In the genomic region with DNA sequence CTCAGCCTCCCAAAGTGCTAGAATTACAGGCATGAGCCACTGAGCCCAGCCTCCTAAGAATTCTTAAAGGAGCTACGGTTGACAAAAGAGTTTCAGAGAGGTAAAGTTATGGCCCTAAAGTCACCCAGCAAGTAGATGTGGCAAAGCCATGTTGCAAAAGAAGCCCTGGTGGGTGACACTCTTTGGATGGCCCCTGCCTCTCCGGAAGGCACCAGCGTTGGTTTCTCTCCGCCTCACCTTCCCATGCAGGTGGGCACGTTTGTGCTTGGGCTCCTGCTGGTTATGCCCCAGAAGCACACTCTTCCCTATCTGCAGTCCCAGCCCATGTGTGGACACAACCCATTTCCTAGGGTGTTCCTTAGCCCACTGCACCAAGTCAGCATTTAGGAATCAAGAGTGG, we compare ENCODE assay signal across 25 cellular contexts. TPM values are rescaled to one million over a fixed set of nuclear protein-coding genes. Genes with fewer than 3 reads are reported as not detected.
DNase-seq lines count a peak whose midpoint lies in the region; TF ChIP-seq lines count a peak whose summit lies in the region.
"Had no signal": no experiment of that assay in that cellular context is flagged by ENCODE, and none has a peak within 500 bp of the region (broad histone marks: within the 10 kb centered on the region; RNA-seq: fewer than 3 reads in every experiment).

No MANE protein-coding gene starts in this region.

- no peaks in the 10 kb centered on the region for H3K79me2 ChIP-seq in GM23248 (ENCODE audit: insufficient read depth)
- no peaks in the 10 kb centered on the region for H3K79me2 ChIP-seq in hepatocyte

- peak overlapping the region; percentile 56; the same call in 1 of the 2 replicates for H3K9ac ChIP-seq in GM23248

- no peak overlapping the region for H3K4me2 ChIP-seq in GM23248 (ENCODE audit: unreplicated experiment)
- H3K4me2 ChIP-seq in hepatocyte, result no peak overlapping the region

- H3K4me3 Mint-ChIP-seq in mesothelial cell of epicardium, result no peak overlapping the region
- H3K4me3 Mint-ChIP-seq: activated CD4-positive, alpha-beta memory T cell treated with anti-CD3 and anti-CD28 coated beads for 36 hours; activated naive CD8-positive, alpha-beta T cell; activated T-helper 17 cell treated with anti-CD3 and anti-CD28 coated beads, Interleukin-2, amount 50 U/mL, for 72 hours; CD4-positive, CD25-positive, alpha-beta regulatory T cell; nephron had no signal

- H3F3A ChIP-seq in GM23248 (ENCODE audit: insufficient read depth), result peaks cover 17% of the 10 kb centered on the region; the same call in 1 of the 2 replicates

- no peak overlapping the region for H3K27ac Mint-ChIP-seq in mesothelial cell of epicardium
- H3K27ac Mint-ChIP-seq: activated CD4-positive, alpha-beta memory T cell treated with anti-CD3 and anti-CD28 coated beads for 36 hours; activated naive CD8-positive, alpha-beta T cell; activated T-helper 17 cell treated with anti-CD3 and anti-CD28 coated beads, Interleukin-2, amount 50 U/mL, for 72 hours; CD4-positive, CD25-positive, alpha-beta regulatory T cell had no signal

- H3K27me3 ChIP-seq in GM23248 (replicated peaks; ENCODE audit: insufficient read depth), result no peaks in the 10 kb centered on the region; the same call in 1 of the 2 replicates
- no peaks in the 10 kb centered on the region for H3K27me3 ChIP-seq in adrenal gland
- no peaks in the 10 kb centered on the region for H3K27me3 ChIP-seq in hepatocyte

- 66 to 68% methylated on average over 5 of the region's 5 CpGs for WGBS in GM23248 (ENCODE audit: low coverage in 1 of 2, low lambda C conversion rate in 2 of 2, missing lambda C conversion rate in 2 of 2), 2 experiments
- 63 to 98% (median 93%) methylated on average over 5 of the region's 5 CpGs for WGBS in adrenal gland, 4 donors
- 95% methylated on average over 5 of the region's 5 CpGs for WGBS in hepatocyte (ENCODE audit: low lambda C conversion rate, missing lambda C conversion rate)

- TF ChIP-seq CTCF in adrenal gland (IDR thresholded peaks at IDR 0.05) (no peak), hepatocyte (IDR thresholded peaks at IDR 0.05; ENCODE audit: poor library complexity) (no peak), mesothelial cell of epicardium (IDR thresholded peaks at IDR 0.05; ENCODE audit: unreplicated experiment) (no peak)

- H3K4me3 ChIP-seq in GM23248, result no peak overlapping the region
- no peak overlapping the region for H3K4me3 ChIP-seq in adrenal gland
- H3K4me3 ChIP-seq in hepatocyte, result no peak overlapping the region
- H3K4me3 ChIP-seq: HAP-1, mucosa of descending colon had no signal

- H3K9me3 ChIP-seq in GM23248 (ENCODE audit: low read depth) (no peaks in the 10 kb centered on the region), adrenal gland (replicated peaks in 1 of 3) (no peaks in the 10 kb centered on the region), hepatocyte (ENCODE audit: low read depth) (no peaks in the 10 kb centered on the region)
- H3K9me3 ChIP-seq: HAP-1, mucosa of descending colon had no signal

- TF ChIP-seq POLR2A in adrenal gland (IDR thresholded peaks at IDR 0.05), result no peak

- H3K9me2 ChIP-seq in GM23248 (ENCODE audit: insufficient read depth), result no peaks in the 10 kb centered on the region
- H3K9me2 ChIP-seq in hepatocyte (replicated peaks; ENCODE audit: insufficient read depth), result no peaks in the 10 kb centered on the region

- H3K36me3 ChIP-seq in GM23248 (ENCODE audit: low read depth) (no peaks in the 10 kb centered on the region), adrenal gland (replicated peaks in 1 of 2) (no peaks in the 10 kb centered on the region), hepatocyte (replicated peaks; ENCODE audit: insufficient read depth, low read depth) (no peaks in the 10 kb centered on the region)
- H3K36me3 ChIP-seq: HAP-1 had no signal

- H3K27ac ChIP-seq in GM23248 (peak overlapping the region; percentile 68; the same call in 1 of the 2 replicates), adrenal gland (peak overlapping the region in 4 of 5 donors; percentile 85 to 96 (median 90)), hepatocyte (peak overlapping the region; percentile 98), temporal lobe (ENCODE audit: low read depth, low read length) (peak overlapping the region; percentile 81)

- H3K27me3 Mint-ChIP-seq in mesothelial cell of epicardium (ENCODE audit: low read depth), result no peaks in the 10 kb centered on the region
- H3K27me3 Mint-ChIP-seq: activated CD4-positive, alpha-beta memory T cell treated with anti-CD3 and anti-CD28 coated beads for 36 hours; CD4-positive, CD25-positive, alpha-beta regulatory T cell; progenitor cell of endocrine pancreas had no signal

- H3K4me1 Mint-ChIP-seq in mesothelial cell of epicardium, result peaks cover 29% of the 10 kb centered on the region
- H3K4me1 Mint-ChIP-seq: activated T-helper 17 cell treated with anti-CD3 and anti-CD28 coated beads, Interleukin-2, amount 50 U/mL, for 72 hours; CD4-positive, CD25-positive, alpha-beta regulatory T cell had no signal

- DNase-seq in GM23248, result no peak
- no peak for DNase-seq in adrenal gland
- DNase-seq in hepatocyte (ENCODE audit: low spot score), result no peak
- no peak for DNase-seq in NCI-H69 (lab: John Stamatoyannopoulos, UW)
- DNase-seq in OCI-M2 (lab: John Stamatoyannopoulos, UW; ENCODE audit: unreplicated experiment), result no peak
- no peak for DNase-seq in NCI-H128 (lab: John Stamatoyannopoulos, UW; ENCODE audit: unreplicated experiment)
- no peak for DNase-seq in mesothelial cell of epicardium (ENCODE audit: low spot score in 2 of 2, unreplicated experiment in 2 of 2)
- DNase-seq: activated CD4-positive, alpha-beta memory T cell treated with anti-CD3 and anti-CD28 coated beads for 36 hours; activated CD4-positive, CD25-positive, alpha-beta regulatory T cell; activated CD8-positive, alpha-beta memory T cell treated with anti-CD3 and anti-CD28 coated beads, Interleukin-2, amount 50 U/mL, for 48 hours; CD4-positive, CD25-positive, alpha-beta regulatory T cell; cerebellar nuclear complex; NCI-H1092 treated with DMSO at 0.1 percent for 48 hours; NCI-H2029; NCI-H345; stimulated activated CD4-positive, alpha-beta T cell treated with anti-CD3 and anti-CD28 coated beads, Interleukin-1b, Interleukin-23, amount 100 ng/mL, for 48 hours had no signal

- no peaks in the 10 kb centered on the region for H3K9me3 Mint-ChIP-seq in mesothelial cell of epicardium
- H3K9me3 Mint-ChIP-seq: activated CD4-positive, alpha-beta memory T cell treated with anti-CD3 and anti-CD28 coated beads for 36 hours; activated T-helper 17 cell treated with anti-CD3 and anti-CD28 coated beads, Interleukin-2, amount 50 U/mL, for 72 hours; nephron had no signal

- H2AFZ ChIP-seq in GM23248, result no peak overlapping the region
- no peak overlapping the region for H2AFZ ChIP-seq in hepatocyte

- H3K4me1 ChIP-seq in GM23248 (ENCODE audit: insufficient read depth), result peaks cover 36% of the 10 kb centered on the region
- peaks cover 39 to 43% of the 10 kb centered on the region in 2 donors for H3K4me1 ChIP-seq in adrenal gland (replicated peaks in 1 of 2)
- H3K4me1 ChIP-seq in hepatocyte (ENCODE audit: insufficient read depth), result peaks cover 40% of the 10 kb centered on the region
- H3K4me1 ChIP-seq: HAP-1 had no signal

- in situ Hi-C loops in GM23248 (cut with MboI), result no loop called here

- no peaks in the 10 kb centered on the region for H3K36me3 Mint-ChIP-seq in mesothelial cell of epicardium
- H3K36me3 Mint-ChIP-seq: activated CD4-positive, alpha-beta memory T cell treated with anti-CD3 and anti-CD28 coated beads for 36 hours; activated naive CD8-positive, alpha-beta T cell; CD4-positive, CD25-positive, alpha-beta regulatory T cell had no signal

- intact Hi-C loops in adrenal gland (cut with DNase I), result no loop called here

- H4K20me1 ChIP-seq in GM23248 (ENCODE audit: insufficient read depth) (no peaks in the 10 kb centered on the region), hepatocyte (ENCODE audit: insufficient read depth, poor library complexity, severe bottlenecking) (no peaks in the 10 kb centered on the region)

RNA-seq across cellular contexts. Expression of gene SERPINA3, which starts 9.5 kb away (rescaled TPM):
- 0.89 and 1.1 TPM in 2 replicates for total RNA-seq in GM23248 (2014; rRNA removed; shearing (Covaris generic))
- polyA plus RNA-seq in GM23248 (2016; fragmentation: Nextera tagmentation; extraction: Ambion mirVana) (0.75 and 0.85 TPM in 2 replicates), adrenal gland (10 to 100 TPM; 10.6 to 39.0 (median 27.6) TPM), hepatocyte (359 and 461 TPM in 2 replicates)
- total RNA-seq in adrenal gland (100 to 1,000 TPM in 2 of 8 donors, 10 to 100 TPM in 6; 12.0 to 245 (median 39.8) TPM), hepatocyte (402 and 457 TPM in 2 replicates), temporal lobe (0.74 TPM), mesothelial cell of epicardium (0.11 to 0.29 TPM in 2 of 3 replicates, not detected in the other)
- total RNA-seq: activated CD4-positive, alpha-beta memory T cell treated with anti-CD3 and anti-CD28 coated beads for 36 hours; activated T-helper 17 cell treated with anti-CD3 and anti-CD28 coated beads, Interleukin-2, amount 50 U/mL, for 72 hours; CD4-positive, CD25-positive, alpha-beta regulatory T cell; OCI-LY7 had no signal
- polyA plus RNA-seq: CD4-positive, CD25-positive, alpha-beta regulatory T cell had no signal

RNA-seq across cellular contexts. Expression of gene SERPINA5, which starts 21.5 kb away (rescaled TPM):
- total RNA-seq in GM23248 (2014; rRNA removed; shearing (Covaris generic)), result not detected in 2 replicates
- polyA plus RNA-seq in GM23248 (2016; fragmentation: Nextera tagmentation; extraction: Ambion mirVana) (not detected in 2 replicates), adrenal gland (100 to 1,000 TPM in 1 of 3 donors, 10 to 100 TPM in 2; 83.6 to 441 (median 89.2) TPM), hepatocyte (73.6 and 98.7 TPM in 2 replicates)
- total RNA-seq in adrenal gland (1,000 to 10,000 TPM in 2 of 8 donors, 100 to 1,000 TPM in 6; 374 to 1,055 (median 696) TPM), hepatocyte (88.8 and 109 TPM in 2 replicates), temporal lobe (not detected), mesothelial cell of epicardium (0.16 to 0.44 TPM (median 0.29 TPM) in 3 replicates)
- total RNA-seq: activated CD4-positive, alpha-beta memory T cell treated with anti-CD3 and anti-CD28 coated beads for 36 hours; activated T-helper 17 cell treated with anti-CD3 and anti-CD28 coated beads, Interleukin-2, amount 50 U/mL, for 72 hours; CD4-positive, CD25-positive, alpha-beta regulatory T cell; OCI-LY7 had no signal
- polyA plus RNA-seq: CD4-positive, CD25-positive, alpha-beta regulatory T cell had no signal

RNA-seq across cellular contexts. Expression of gene SERPINA4, which starts 41.5 kb away (rescaled TPM):
- total RNA-seq in GM23248 (2014; rRNA removed; shearing (Covaris generic)), result not detected in 2 replicates
- polyA plus RNA-seq in GM23248 (2016; fragmentation: Nextera tagmentation; extraction: Ambion mirVana) (not detected in 2 replicates), adrenal gland (not detected), hepatocyte (26.9 and 35.2 TPM in 2 replicates)
- total RNA-seq in adrenal gland (under 1 TPM in 2 of 8 donors, not detected in 6; 0.11 to 0.31 TPM), hepatocyte (22.7 and 27.8 TPM in 2 replicates), temporal lobe (not detected), mesothelial cell of epicardium (not detected in 3 replicates)
- total RNA-seq: activated CD4-positive, alpha-beta memory T cell treated with anti-CD3 and anti-CD28 coated beads for 36 hours; activated T-helper 17 cell treated with anti-CD3 and anti-CD28 coated beads, Interleukin-2, amount 50 U/mL, for 72 hours; CD4-positive, CD25-positive, alpha-beta regulatory T cell; lower leg skin; mucosa of descending colon; OCI-LY7 had no signal
- polyA plus RNA-seq: CD4-positive, CD25-positive, alpha-beta regulatory T cell had no signal

Comparison
In these comparisons a context has a peak if more than half of its experiments do, and no peak if none do; other contexts are left out.
1. RNA of gene SERPINA5, which starts 21.5 kb away (total RNA-seq): 374 to 1,055 TPM in adrenal gland and 88.8 to 109 TPM in hepatocyte; 0.16 to 0.44 TPM in mesothelial cell of epicardium, not detected in GM23248 and not detected in temporal lobe (single experiment); every median in the first group is over 10 times any median in the second.
2. RNA of gene SERPINA4, which starts 41.5 kb away (total RNA-seq): 22.7 to 27.8 TPM in hepatocyte; not detected in GM23248, 0.11 to 0.31 TPM in adrenal gland, not detected in temporal lobe (single experiment) and not detected in mesothelial cell of epicardium; every median in the first group is over 10 times any median in the second.
3. Peak in every context shown above with its lines, with median percentiles within 50 percentile points of each other: H3K27ac ChIP-seq.